15 cellular contexts compared by ENCODE assay signal in the genomic region with DNA sequence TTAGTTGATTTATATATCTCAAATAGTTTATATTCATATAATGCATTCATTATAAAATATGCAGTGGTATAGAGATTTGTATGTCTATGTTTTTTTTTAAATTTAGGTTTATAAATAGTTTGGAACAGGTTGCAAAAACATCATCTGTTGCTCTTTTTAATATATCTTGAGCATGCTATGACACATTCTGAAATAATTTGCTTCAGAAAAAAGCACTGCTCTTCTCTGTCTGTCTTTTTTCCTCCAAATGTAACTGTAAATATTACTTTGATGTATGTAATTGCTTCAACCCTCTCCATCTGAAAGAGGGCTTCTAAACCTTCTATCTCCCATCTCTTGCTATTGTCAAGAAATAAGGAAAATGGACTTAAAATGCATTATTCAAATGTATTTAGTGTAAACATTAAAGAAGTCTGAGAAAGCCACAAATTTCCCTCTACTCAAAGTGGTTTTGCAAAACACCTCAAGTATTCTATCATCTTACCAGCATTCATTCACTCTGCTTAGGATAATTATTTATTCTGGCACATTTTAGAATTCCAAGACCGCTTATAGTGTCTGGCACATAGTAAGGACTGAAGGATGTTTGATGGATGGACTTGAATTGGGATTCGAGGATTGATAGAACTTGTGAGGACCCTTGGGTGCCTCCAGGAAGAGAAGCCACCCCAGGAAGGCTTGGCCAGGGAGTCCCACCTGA.
DNase-seq lines count a peak whose midpoint lies in the region; ATAC-seq and TF ChIP-seq lines count a peak whose summit lies in the region.
"Had no signal": no experiment of that assay in that cellular context is flagged by ENCODE, and none has a peak within 500 bp of the region (broad histone marks: within the 10 kb centered on the region; RNA-seq: fewer than 3 reads in every experiment).

No MANE protein-coding gene starts in this region.

- intact Hi-C loops in adrenal gland (cut with DNase I): no loop called here

- no peak overlapping the region for H3K4ac ChIP-seq in mesendoderm (ENCODE audit: low read depth, low read length)

- no peak overlapping the region for H3K18ac ChIP-seq in mesendoderm (ENCODE audit: low read length)

- no peak overlapping the region for H3K9ac ChIP-seq in mesendoderm (ENCODE audit: low read length)

- no peak overlapping the region for H2BK15ac ChIP-seq in mesendoderm (replicated peaks; ENCODE audit: low read depth)

- no peak for TF ChIP-seq POLR2A in adrenal gland (IDR thresholded peaks at IDR 0.05)

- WGBS in mesendoderm (ENCODE audit: extremely low coverage, insufficient coverage, low lambda C conversion rate): no CpG with 5 or more reads among the region's 2 CpGs
- WGBS in adrenal gland, 4 donors: 81 to 95% (median 91%) methylated on average over 2 of the region's 2 CpGs

- H3K23ac ChIP-seq in mesendoderm (ENCODE audit: low read length): peak overlapping the region; percentile 37

- peak; percentile 46 for DNase-seq in LHCN-M2 (ENCODE audit: low read depth)
- peak; percentile 39 for DNase-seq in astrocyte of the spinal cord (ENCODE audit: low read depth, low spot score)
- DNase-seq in mesendoderm: no peak
- no peak for DNase-seq in adrenal gland
- DNase-seq in NCI-H1417 (lab: John Stamatoyannopoulos, UW): no peak
- DNase-seq: C1 segment of cervical spinal cord; Calu3; CD4-positive, alpha-beta memory T cell; COR-L47; DMS53; DMS79 treated with DMSO at 0.1 percent for 48 hours; HFFc6 had no signal

- ATAC-seq in HG02623 (IDR thresholded peaks at IDR 0.05; ENCODE audit: unreplicated experiment): no peak
- ATAC-seq: GM23338 had no signal

- H3K27me3 ChIP-seq in mesendoderm (ENCODE audit: insufficient read depth, low read length, poor library complexity) (no peaks in the 10 kb centered on the region), adrenal gland (no peaks in the 10 kb centered on the region)

- H3K4me1 ChIP-seq in mesendoderm (ENCODE audit: control insufficient read depth, low read depth, low read length) (no peaks in the 10 kb centered on the region), adrenal gland (replicated peaks in 1 of 2) (no peaks in the 10 kb centered on the region)
- H3K4me1 ChIP-seq: HAP-1 had no signal

- in situ Hi-C loops in astrocyte of the spinal cord (cut with HindIII; ENCODE audit: low sequenced_read_pairs): no loop called here

- no peak overlapping the region for H2BK120ac ChIP-seq in mesendoderm (ENCODE audit: low read depth, low read length)

- no peak overlapping the region for H3K56ac ChIP-seq in mesendoderm (ENCODE audit: low read length)

- H2AK5ac ChIP-seq in mesendoderm (ENCODE audit: low read length): no peak overlapping the region

- H3K79me1 ChIP-seq in mesendoderm (ENCODE audit: low read length): no peaks in the 10 kb centered on the region

- H4K8ac ChIP-seq in mesendoderm (ENCODE audit: low read depth, low read length): no peak overlapping the region

- H4K5ac ChIP-seq in mesendoderm (ENCODE audit: low read length): no peak overlapping the region

- no peaks in the 10 kb centered on the region for H3K9me3 ChIP-seq in adrenal gland (replicated peaks in 1 of 3)
- H3K9me3 ChIP-seq: HAP-1 had no signal

- H3K36me3 ChIP-seq in mesendoderm (ENCODE audit: control insufficient read depth, insufficient read depth, low read length) (no peaks in the 10 kb centered on the region), adrenal gland (replicated peaks in 1 of 2) (no peaks in the 10 kb centered on the region)
- H3K36me3 ChIP-seq: HAP-1 had no signal

- H3K4me3 ChIP-seq in astrocyte of the spinal cord (ENCODE audit: low read depth, low read length) (no peak overlapping the region), mesendoderm (ENCODE audit: low read length) (no peak overlapping the region), adrenal gland (no peak overlapping the region)
- H3K4me3 ChIP-seq: GM23338, HAP-1 had no signal

- TF ChIP-seq CTCF in astrocyte of the spinal cord (IDR thresholded peaks at IDR 0.05; ENCODE audit: low read depth, low read length): no peak
- no peak for TF ChIP-seq CTCF in adrenal gland (IDR thresholded peaks at IDR 0.05)

- H3K27ac ChIP-seq in mesendoderm (ENCODE audit: low read depth, low read length) (no peak overlapping the region), adrenal gland (no peak overlapping the region)

- no peaks in the 10 kb centered on the region for H3K79me2 ChIP-seq in mesendoderm (ENCODE audit: control insufficient read depth, insufficient read depth, low read length)

- H3K4me2 ChIP-seq in mesendoderm (ENCODE audit: low read length): no peak overlapping the region
- H3K4me2 ChIP-seq: GM23338 had no signal

- H2BK5ac ChIP-seq in mesendoderm (ENCODE audit: low read length): no peak overlapping the region

Comparison
In these comparisons a context has a peak if more than half of its experiments do, and no peak if none do; other contexts are left out.
1. DNase-seq: peak in LHCN-M2 (single experiment) and astrocyte of the spinal cord (single experiment); none in mesendoderm (single experiment), adrenal gland (0 of 7) and NCI-H1417 (0 of 3).